Comparison of ENCODE assay signal across 36 cellular contexts in genomic region chr7:155043756-155044155, GRCh38. TPM values are rescaled to one million over a fixed set of nuclear protein-coding genes. Genes with fewer than 3 reads are reported as not detected.
"Had no signal": no experiment of that assay in that cellular context is flagged by ENCODE, and none has a peak within 500 bp of the region (broad histone marks: within the 10 kb centered on the region; RNA-seq: fewer than 3 reads in every experiment).

No MANE protein-coding gene starts in this region.

- H3K9me3 Mint-ChIP-seq: activated CD4-positive, alpha-beta memory T cell treated with anti-CD3 and anti-CD28 coated beads, Interleukin-2, amount 10 ng/mL, durations not matched to agents 7 days and 5 days; activated CD4-positive, alpha-beta T cell treated with anti-CD3 and anti-CD28 coated beads, Interleukin-2, amount 10 ng/mL, durations not matched to agents 7 days and 5 days; activated naive CD8-positive, alpha-beta T cell treated with anti-CD3 and anti-CD28 coated beads for 36 hours; activated naive CD8-positive, alpha-beta T cell treated with anti-CD3 and anti-CD28 coated beads, Interleukin-2, amount 50 U/mL, for 24 hours; activated T-cell treated with anti-CD3 and anti-CD28 coated beads, Interleukin-2, amount 50 U/mL, for 24 hours; effector memory CD8-positive, alpha-beta T cell; T-helper 1 cell treated with Interleukin-12 subunit alpha and Interleukin-12 subunit beta and Interleukin-4 antibody, amounts not matched to agents 30 μg/mL and 1 μg/mL, for 36 hours had no signal

- H3K36me3 Mint-ChIP-seq: activated naive CD8-positive, alpha-beta T cell treated with anti-CD3 and anti-CD28 coated beads for 36 hours; T-cell had no signal

- H3K4me3 Mint-ChIP-seq: activated CD4-positive, alpha-beta memory T cell treated with anti-CD3 and anti-CD28 coated beads, Interleukin-2, amount 10 ng/mL, durations not matched to agents 7 days and 5 days; activated CD4-positive, alpha-beta T cell treated with anti-CD3 and anti-CD28 coated beads, Interleukin-2, amount 10 ng/mL, durations not matched to agents 7 days and 5 days; activated naive CD8-positive, alpha-beta T cell treated with anti-CD3 and anti-CD28 coated beads for 36 hours; activated naive CD8-positive, alpha-beta T cell treated with anti-CD3 and anti-CD28 coated beads, Interleukin-2, amount 50 U/mL, for 24 hours; activated T-cell treated with anti-CD3 and anti-CD28 coated beads, Interleukin-2, amount 50 U/mL, for 24 hours; activated T-cell treated with anti-CD3 and anti-CD28 coated beads, Interleukin-2, amount 50 U/mL, for 72 hours; effector memory CD8-positive, alpha-beta T cell; T-cell; T-helper 1 cell treated with Interleukin-12 subunit alpha and Interleukin-12 subunit beta and Interleukin-4 antibody, amounts not matched to agents 30 μg/mL and 1 μg/mL, for 36 hours had no signal

- DNase-seq: activated CD4-positive, alpha-beta memory T cell treated with anti-CD3 and anti-CD28 coated beads, Interleukin-2, amount 10 ng/mL, durations not matched to agents 7 days and 5 days; activated CD4-positive, alpha-beta T cell treated with anti-CD3 and anti-CD28 coated beads for 4 hours; activated CD4-positive, alpha-beta T cell treated with anti-CD3 and anti-CD28 coated beads, Interleukin-2, amount 10 ng/mL, durations not matched to agents 7 days and 5 days; activated CD4-positive, alpha-beta T cell treated with anti-CD3 and anti-CD28 coated beads, Interleukin-2, amount 50 U/mL, for 4 hours; activated CD4-positive, CD25-positive, alpha-beta regulatory T cell; activated CD4-positive, CD25-positive, alpha-beta regulatory T cell treated with anti-CD3 and anti-CD28 coated beads, Interleukin-2, amount 50 U/mL, for 72 hours; activated CD8-positive, alpha-beta memory T cell treated with anti-CD3 and anti-CD28 coated beads, Interleukin-2, amount 50 U/mL, for 48 hours; activated gamma-delta T cell; activated naive CD4-positive, alpha-beta T cell; activated naive CD4-positive, alpha-beta T cell treated with anti-CD3 and anti-CD28 coated beads, Interleukin-2, amount 50 U/mL, for 16 hours; activated naive CD8-positive, alpha-beta T cell treated with anti-CD3 and anti-CD28 coated beads for 36 hours; activated naive CD8-positive, alpha-beta T cell treated with anti-CD3 and anti-CD28 coated beads, Interleukin-2, amount 50 U/mL, for 24 hours; activated T-cell treated with anti-CD3 and anti-CD28 coated beads for 4 hours; activated T-cell treated with anti-CD3 and anti-CD28 coated beads, Interleukin-2, amount 50 U/mL, for 24 hours; activated T-cell treated with anti-CD3 and anti-CD28 coated beads, Interleukin-2, amount 50 U/mL, for 72 hours; adrenal gland; amygdala; aorta; body of pancreas; caudate nucleus; cortex of kidney; dermis blood vessel endothelial cell; effector CD4-positive, alpha-beta T cell; effector memory CD8-positive, alpha-beta T cell; erythroblast; foreskin keratinocyte; gastrocnemius medialis; glutamatergic neuron; heart left ventricle; T-cell; T1000; WERI-Rb-1 had no signal

- H3K27ac Mint-ChIP-seq: activated CD4-positive, alpha-beta memory T cell treated with anti-CD3 and anti-CD28 coated beads, Interleukin-2, amount 10 ng/mL, durations not matched to agents 7 days and 5 days; activated CD4-positive, alpha-beta T cell treated with anti-CD3 and anti-CD28 coated beads, Interleukin-2, amount 10 ng/mL, durations not matched to agents 7 days and 5 days; activated naive CD8-positive, alpha-beta T cell treated with anti-CD3 and anti-CD28 coated beads for 36 hours; activated naive CD8-positive, alpha-beta T cell treated with anti-CD3 and anti-CD28 coated beads, Interleukin-2, amount 50 U/mL, for 24 hours; activated T-cell treated with anti-CD3 and anti-CD28 coated beads, Interleukin-2, amount 50 U/mL, for 24 hours; activated T-cell treated with anti-CD3 and anti-CD28 coated beads, Interleukin-2, amount 50 U/mL, for 72 hours; effector memory CD8-positive, alpha-beta T cell; T-cell; T-helper 1 cell treated with Interleukin-12 subunit alpha and Interleukin-12 subunit beta and Interleukin-4 antibody, amounts not matched to agents 30 μg/mL and 1 μg/mL, for 36 hours had no signal

- ATAC-seq: activated naive CD8-positive, alpha-beta T cell treated with anti-CD3 and anti-CD28 coated beads, Interleukin-2, amount 50 U/mL, for 24 hours; activated T-cell treated with anti-CD3 and anti-CD28 coated beads, Interleukin-2, amount 50 U/mL, for 72 hours; body of pancreas; effector memory CD8-positive, alpha-beta T cell; foreskin keratinocyte; gastrocnemius medialis; heart left ventricle; T-cell had no signal

- H3K4me1 Mint-ChIP-seq: activated CD4-positive, alpha-beta memory T cell treated with anti-CD3 and anti-CD28 coated beads, Interleukin-2, amount 10 ng/mL, durations not matched to agents 7 days and 5 days; activated CD4-positive, alpha-beta T cell treated with anti-CD3 and anti-CD28 coated beads, Interleukin-2, amount 10 ng/mL, durations not matched to agents 7 days and 5 days; activated naive CD8-positive, alpha-beta T cell treated with anti-CD3 and anti-CD28 coated beads for 36 hours; activated naive CD8-positive, alpha-beta T cell treated with anti-CD3 and anti-CD28 coated beads, Interleukin-2, amount 50 U/mL, for 24 hours; T-cell had no signal

RNA-seq across cellular contexts. Expression of gene HTR5A, which starts 26.4 kb away (rescaled TPM):
- total RNA-seq: activated CD4-positive, alpha-beta memory T cell treated with anti-CD3 and anti-CD28 coated beads, Interleukin-2, amount 10 ng/mL, durations not matched to agents 7 days and 5 days; activated CD4-positive, alpha-beta T cell treated with anti-CD3 and anti-CD28 coated beads, Interleukin-2, amount 10 ng/mL, durations not matched to agents 7 days and 5 days; activated naive CD8-positive, alpha-beta T cell treated with anti-CD3 and anti-CD28 coated beads for 36 hours; activated T-cell treated with anti-CD3 and anti-CD28 coated beads, Interleukin-2, amount 50 U/mL, for 72 hours; adrenal gland; aorta; body of pancreas; chondrocyte; dermis blood vessel endothelial cell; esophagus muscularis mucosa; foreskin keratinocyte; gastrocnemius medialis; heart left ventricle; T-cell; T-helper 2 cell treated with Interferon-gamma antibody and Interleukin-4, amounts not matched to agents 100 ng/mL and 5 ng/mL, for 36 hours had no signal
